2 cellular contexts compared by ENCODE assay signal in genomic region chr1:98467122-98467521, GRCh38.
TF ChIP-seq lines count a peak whose summit lies in the region.

No MANE protein-coding gene starts in this region.

TF ChIP-seq in SK-N-SH, 30 proteins besides CTCF, POLR2A, EP300 and RAD21 (continued from another document):
- TF ChIP-seq ZBTB33 (IDR thresholded peaks at IDR 0.05; ENCODE audit: borderline replicate concordance, low read depth) = no peak
- no peak for TF ChIP-seq POLR2AphosphoS5 (IDR thresholded peaks at IDR 0.05; ENCODE audit: low read depth, low read length)
- no peak for TF ChIP-seq YY1 (IDR thresholded peaks at IDR 0.05; ENCODE audit: low read depth)
- TF ChIP-seq FOXM1 (IDR thresholded peaks at IDR 0.05; ENCODE audit: low read depth) = no peak
- TF ChIP-seq JUND (IDR thresholded peaks at IDR 0.05) = no peak
- TF ChIP-seq MXI1 (IDR thresholded peaks at IDR 0.05; ENCODE audit: low read depth, low read length) = no peak
- no peak for TF ChIP-seq MEF2A (IDR thresholded peaks at IDR 0.05; ENCODE audit: borderline replicate concordance, low read depth)
- TF ChIP-seq, protein P1, sequence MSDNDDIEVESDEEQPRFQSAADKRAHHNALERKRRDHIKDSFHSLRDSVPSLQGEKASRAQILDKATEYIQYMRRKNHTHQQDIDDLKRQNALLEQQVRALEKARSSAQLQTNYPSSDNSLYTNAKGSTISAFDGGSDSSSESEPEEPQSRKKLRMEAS (IDR thresholded peaks at IDR 0.05; ENCODE audit: low read depth) = no peak
- TF ChIP-seq GABPA (IDR thresholded peaks at IDR 0.05; ENCODE audit: low read depth) = no peak
- no peak for TF ChIP-seq RXRA (IDR thresholded peaks at IDR 0.05; ENCODE audit: borderline replicate concordance, low read depth)
- TF ChIP-seq NFIC (IDR thresholded peaks at IDR 0.05; ENCODE audit: borderline replicate concordance) = no peak
- no peak for TF ChIP-seq EZH2phosphoT487 (IDR thresholded peaks at IDR 0.05; ENCODE audit: borderline replicate concordance, low read depth)
- TF ChIP-seq RCOR1 (IDR thresholded peaks at IDR 0.05; ENCODE audit: low read length) = no peak
- TF ChIP-seq CHD2 (IDR thresholded peaks at IDR 0.05; ENCODE audit: low read length, partially characterized antibody) = no peak

TF ChIP-seq in endothelial cell of umbilical vein, 7 proteins besides CTCF, POLR2A, EP300 and RAD21 (continued from another document):
- TF ChIP-seq, protein P1 (IDR thresholded peaks at IDR 0.05; ENCODE audit: insufficient read depth, insufficient read length) = no peak
- TF ChIP-seq GATA2 (IDR thresholded peaks at IDR 0.05; ENCODE audit: insufficient read depth, insufficient read length, low read depth, low read length) = no peak
